Comparison of ENCODE assay signal across 19 cellular contexts in genomic region chr14:94577472-94577871, GRCh38. TPM values are rescaled to one million over a fixed set of nuclear protein-coding genes. Genes with fewer than 3 reads are reported as not detected.
"Had no signal": no experiment of that assay in that cellular context is flagged by ENCODE, and none has a peak within 500 bp of the region (broad histone marks: within the 10 kb centered on the region; RNA-seq: fewer than 3 reads in every experiment).

No MANE protein-coding gene starts in this region.

RNA-seq across cellular contexts. Expression of gene SERPINA5, which starts 3.8 kb away (rescaled TPM):
- total RNA-seq: activated naive CD4-positive, alpha-beta T cell treated with anti-CD3 and anti-CD28 coated beads for 36 hours; activated naive CD4-positive, alpha-beta T cell treated with anti-CD3 and anti-CD28 coated beads, Interleukin-2, amount 50 U/mL, for 72 hours; activated naive CD8-positive, alpha-beta T cell treated with anti-CD3 and anti-CD28 coated beads for 36 hours; activated naive CD8-positive, alpha-beta T cell treated with anti-CD3 and anti-CD28 coated beads, Interleukin-2, amount 10 ng/mL, durations not matched to agents 7 days and 5 days; activated T-cell treated with anti-CD3 and anti-CD28 coated beads, Interleukin-2, amount 50 U/mL, for 72 hours; activated T-helper 1 cell treated with anti-CD3 and anti-CD28 coated beads, Interleukin-12 subunit alpha, Interleukin-12 subunit beta, Interleukin-2, Interleukin-4 antibody, amounts not matched to agents 30 ng/mL and 10 ng/mL and 1 ng/mL, durations not matched to agents 14 hours and 24 hours and 36 hours; activated T-helper 17 cell treated with anti-CD3 and anti-CD28 coated beads, Interleukin-2, amount 50 U/mL, for 72 hours; activated T-helper 2 cell treated with anti-CD3 and anti-CD28 coated beads, Interferon-gamma antibody, Interleukin-2, Interleukin-4, amounts not matched to agents 10 μg/mL and 5 μg/mL and 100 μg/mL, durations not matched to agents 14 hours and 24 hours and 36 hours; bronchial epithelial cell; cardiac muscle cell had no signal
- polyA plus RNA-seq: cardiac muscle cell had no signal

RNA-seq across cellular contexts. Expression of gene SERPINA4, which starts 16.2 kb away (rescaled TPM):
- total RNA-seq: activated naive CD4-positive, alpha-beta T cell treated with anti-CD3 and anti-CD28 coated beads for 36 hours; activated naive CD4-positive, alpha-beta T cell treated with anti-CD3 and anti-CD28 coated beads, Interleukin-2, amount 50 U/mL, for 72 hours; activated naive CD8-positive, alpha-beta T cell treated with anti-CD3 and anti-CD28 coated beads for 36 hours; activated naive CD8-positive, alpha-beta T cell treated with anti-CD3 and anti-CD28 coated beads, Interleukin-2, amount 10 ng/mL, durations not matched to agents 7 days and 5 days; activated T-cell treated with anti-CD3 and anti-CD28 coated beads, Interleukin-2, amount 50 U/mL, for 4 hours; activated T-cell treated with anti-CD3 and anti-CD28 coated beads, Interleukin-2, amount 50 U/mL, for 72 hours; activated T-helper 1 cell treated with anti-CD3 and anti-CD28 coated beads, Interleukin-12 subunit alpha, Interleukin-12 subunit beta, Interleukin-2, Interleukin-4 antibody, amounts not matched to agents 30 ng/mL and 10 ng/mL and 1 ng/mL, durations not matched to agents 14 hours and 24 hours and 36 hours; activated T-helper 17 cell treated with anti-CD3 and anti-CD28 coated beads, Interleukin-2, amount 50 U/mL, for 72 hours; activated T-helper 2 cell treated with anti-CD3 and anti-CD28 coated beads, Interferon-gamma antibody, Interleukin-2, Interleukin-4, amounts not matched to agents 10 μg/mL and 5 μg/mL and 100 μg/mL, durations not matched to agents 14 hours and 24 hours and 36 hours; aorta; ascending aorta; astrocyte; breast epithelium; bronchial epithelial cell; cardiac muscle cell; cardiac septum; cerebellum; chondrocyte had no signal
- polyA plus RNA-seq: adrenal gland, aorta, cardiac muscle cell had no signal

RNA-seq across cellular contexts. Expression of gene SERPINA3, which starts 34.7 kb away (rescaled TPM):
- total RNA-seq: activated naive CD4-positive, alpha-beta T cell treated with anti-CD3 and anti-CD28 coated beads for 36 hours; activated naive CD4-positive, alpha-beta T cell treated with anti-CD3 and anti-CD28 coated beads, Interleukin-2, amount 50 U/mL, for 72 hours; activated naive CD8-positive, alpha-beta T cell treated with anti-CD3 and anti-CD28 coated beads for 36 hours; activated naive CD8-positive, alpha-beta T cell treated with anti-CD3 and anti-CD28 coated beads, Interleukin-2, amount 10 ng/mL, durations not matched to agents 7 days and 5 days; activated T-cell treated with anti-CD3 and anti-CD28 coated beads, Interleukin-2, amount 50 U/mL, for 72 hours; activated T-helper 1 cell treated with anti-CD3 and anti-CD28 coated beads, Interleukin-12 subunit alpha, Interleukin-12 subunit beta, Interleukin-2, Interleukin-4 antibody, amounts not matched to agents 30 ng/mL and 10 ng/mL and 1 ng/mL, durations not matched to agents 14 hours and 24 hours and 36 hours; activated T-helper 17 cell treated with anti-CD3 and anti-CD28 coated beads, Interleukin-2, amount 50 U/mL, for 72 hours; activated T-helper 2 cell treated with anti-CD3 and anti-CD28 coated beads, Interferon-gamma antibody, Interleukin-2, Interleukin-4, amounts not matched to agents 10 μg/mL and 5 μg/mL and 100 μg/mL, durations not matched to agents 14 hours and 24 hours and 36 hours; cardiac muscle cell had no signal
